In genomic region chr1:243420968-243421675, GRCh38 we compare ENCODE assay signal across 9 cellular contexts.
DNase-seq lines count a peak whose midpoint lies in the region; TF ChIP-seq lines count a peak whose summit lies in the region.
"Had no signal": no experiment of that assay in that cellular context is flagged by ENCODE, and none has a peak within 500 bp of the region (broad histone marks: within the 10 kb centered on the region; RNA-seq: fewer than 3 reads in every experiment).

No MANE protein-coding gene starts in this region.

- H3K9me3 ChIP-seq in stomach (no peaks in the 10 kb centered on the region), breast epithelium (no peaks in the 10 kb centered on the region)

- TF ChIP-seq EP300 in stomach (IDR thresholded peaks at IDR 0.05): no peak

- peak overlapping the region; percentile 39 for H3K27ac Mint-ChIP-seq in glutamatergic neuron (ENCODE audit: unreplicated experiment)

- H3K4me3 ChIP-seq in stomach (peak overlapping the region in 3 of 4 donors; percentile 7 to 32 (median 26)), breast epithelium (peak overlapping the region in 1 of 3 donors; percentile 24)

- H3K4me1 ChIP-seq in stomach: peaks cover 0 to 22% (median 11%) of the 10 kb centered on the region in 4 donors
- H3K4me1 ChIP-seq in breast epithelium: no peaks in the 10 kb centered on the region

- H3K9me3 Mint-ChIP-seq in glutamatergic neuron (ENCODE audit: unreplicated experiment): no peaks in the 10 kb centered on the region

- H3K27ac ChIP-seq in stomach: peak overlapping the region; percentile 1 to 62 (median 56)
- H3K27ac ChIP-seq in breast epithelium: no peak overlapping the region

- H3K36me3 ChIP-seq in stomach: peaks cover 0 to 21% (median 12%) of the 10 kb centered on the region in 4 donors
- H3K36me3 ChIP-seq in breast epithelium: no peaks in the 10 kb centered on the region

- H3K4me3 Mint-ChIP-seq in glutamatergic neuron (ENCODE audit: unreplicated experiment): no peak overlapping the region

- no peaks in the 10 kb centered on the region for H3K27me3 Mint-ChIP-seq in glutamatergic neuron (ENCODE audit: unreplicated experiment)

- 68 to 82% (median 70%) methylated on average over 15 of the region's 15 CpGs for WGBS in stomach, 5 donors

- no peak for TF ChIP-seq POLR2A in stomach (IDR thresholded peaks at IDR 0.05)
- TF ChIP-seq POLR2A in breast epithelium (IDR thresholded peaks at IDR 0.05): no peak

- H3K4me1 Mint-ChIP-seq in glutamatergic neuron (ENCODE audit: low read depth, unreplicated experiment): peaks cover 22% of the 10 kb centered on the region

- DNase-seq in NCI-H748 (lab: John Stamatoyannopoulos, UW; ENCODE audit: unreplicated experiment) (peak; percentile 44), NCI-H748 treated with DMSO at 0.1 percent for 48 hours (lab: John Stamatoyannopoulos, UW) (no peak), SHP77 (lab: John Stamatoyannopoulos, UW) (peak; percentile 43), glutamatergic neuron (no peak), stomach (no peak), SW 1271 (lab: John Stamatoyannopoulos, UW) (no peak), NCI-H2196 treated with DMSO at 0.1 percent for 48 hours (lab: John Stamatoyannopoulos, UW; ENCODE audit: unreplicated experiment) (no peak), breast epithelium (ENCODE audit: low spot score in 2 of 2) (no peak)
- DNase-seq: foreskin melanocyte had no signal

- intact Hi-C loops in stomach (cut with DNase I; ENCODE audit: low total_unique reads) (no loop called here), breast epithelium (cut with DNase I; ENCODE audit: low total_unique reads) (no loop called here)

- TF ChIP-seq CTCF in glutamatergic neuron (IDR thresholded peaks at IDR 0.05; ENCODE audit: partially characterized antibody, unreplicated experiment): no peak
- no peak for TF ChIP-seq CTCF in stomach (IDR thresholded peaks at IDR 0.05)
- no peak for TF ChIP-seq CTCF in breast epithelium (IDR thresholded peaks at IDR 0.05)

- H3K27me3 ChIP-seq in stomach: no peaks in the 10 kb centered on the region
- no peaks in the 10 kb centered on the region for H3K27me3 ChIP-seq in breast epithelium

- H3K36me3 Mint-ChIP-seq in glutamatergic neuron (ENCODE audit: unreplicated experiment): no peaks in the 10 kb centered on the region

Comparison
In these comparisons a context has a peak if more than half of its experiments do, and no peak if none do; other contexts are left out.
1. DNase-seq: peak in NCI-H748 (single experiment) and SHP77 (2 of 2); none in NCI-H748 treated with DMSO at 0.1 percent for 48 hours (single experiment), glutamatergic neuron (single experiment), stomach (single experiment), SW 1271 (0 of 2), NCI-H2196 treated with DMSO at 0.1 percent for 48 hours (single experiment) and breast epithelium (0 of 2).
2. H3K27ac ChIP-seq: peak in stomach (5 of 5); none in breast epithelium (0 of 2).